ENCODE assay signal across 34 cellular contexts in the genomic region with DNA sequence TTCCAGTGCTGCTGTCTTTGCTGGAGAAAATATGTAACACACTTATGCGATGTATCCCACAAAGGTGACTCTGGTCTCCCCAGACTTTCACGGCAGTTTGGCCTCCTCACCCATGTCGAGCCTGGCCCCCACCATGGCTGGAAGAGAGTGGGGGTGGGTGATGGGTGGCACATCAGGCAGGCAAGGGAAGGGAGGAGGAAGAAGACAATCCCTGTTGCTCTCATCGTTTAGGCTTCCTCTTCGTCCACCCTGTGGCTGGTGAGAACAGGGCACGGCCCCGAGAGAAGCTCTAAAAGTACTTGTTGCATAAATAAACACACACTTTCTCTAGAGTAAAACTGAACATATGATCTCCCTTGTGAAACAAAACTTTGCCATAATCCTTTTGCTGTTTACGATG. TPM values are rescaled to one million over a fixed set of nuclear protein-coding genes. Genes with fewer than 3 reads are reported as not detected.
A peak's percentile ranks its signal among the peaks of the same experiment; 100 is the strongest.
DNase-seq lines count a peak whose midpoint lies in the region; TF ChIP-seq lines count a peak whose summit lies in the region.
"Had no signal": no experiment of that assay in that cellular context is flagged by ENCODE, and none has a peak within 500 bp of the region (broad histone marks: within the 10 kb centered on the region; RNA-seq: fewer than 3 reads in every experiment).

No MANE protein-coding gene starts in this region.

- H3K9me3 Mint-ChIP-seq in T-helper 1 cell treated with Interleukin-12 subunit alpha and Interleukin-12 subunit beta and Interleukin-4 antibody, amounts not matched to agents 30 μg/mL and 1 μg/mL, for 36 hours = no peaks in the 10 kb centered on the region
- H3K9me3 Mint-ChIP-seq: CD4-positive, alpha-beta T cell; CD4-positive, CD25-positive, alpha-beta regulatory T cell; CD8-positive, alpha-beta T cell had no signal

- H3K4me3 Mint-ChIP-seq in T-helper 1 cell treated with Interleukin-12 subunit alpha and Interleukin-12 subunit beta and Interleukin-4 antibody, amounts not matched to agents 30 μg/mL and 1 μg/mL, for 36 hours = no peak overlapping the region
- H3K4me3 Mint-ChIP-seq: B cell; CD14-positive monocyte; CD4-positive, alpha-beta memory T cell; CD4-positive, alpha-beta T cell; CD4-positive, CD25-positive, alpha-beta regulatory T cell; CD8-positive, alpha-beta memory T cell; CD8-positive, alpha-beta T cell had no signal

- no peak for TF ChIP-seq CTCF in esophagus muscularis mucosa (IDR thresholded peaks at IDR 0.05)

- no peaks in the 10 kb centered on the region for H3K27me3 Mint-ChIP-seq in T-helper 1 cell treated with Interleukin-12 subunit alpha and Interleukin-12 subunit beta and Interleukin-4 antibody, amounts not matched to agents 30 μg/mL and 1 μg/mL, for 36 hours (ENCODE audit: low read depth)
- H3K27me3 Mint-ChIP-seq: B cell; CD4-positive, alpha-beta T cell; CD4-positive, CD25-positive, alpha-beta regulatory T cell had no signal

- 68% methylated on average over 8 of the region's 8 CpGs for WGBS in esophagus muscularis mucosa

- H3K27me3 ChIP-seq in esophagus muscularis mucosa = no peaks in the 10 kb centered on the region
- H3K27me3 ChIP-seq: BE2C; BLaER1; BLaER1 treated with 17β-estradiol and CSF1 and Interleukin-3, amounts not matched to agents 10 nM and 100 nM had no signal

- no peaks in the 10 kb centered on the region for H3K4me1 ChIP-seq in esophagus muscularis mucosa
- H3K4me1 ChIP-seq: A549, BE2C, Caco-2 had no signal

- DNase-seq in T-helper 1 cell (no peak), esophagus muscularis mucosa (ENCODE audit: extremely low spot score) (peak; percentile 74), NCI-H1092 treated with DMSO at 0.1 percent for 48 hours (lab: John Stamatoyannopoulos, UW) (no peak)
- DNase-seq: 8988T; ACHN; AML-193; BE2C; C1 segment of cervical spinal cord; Caco-2; Calu3; CD4-positive, alpha-beta memory T cell; CD4-positive, alpha-beta T cell; CD4-positive, CD25-positive, alpha-beta regulatory T cell; CD8-positive, alpha-beta memory T cell; CD8-positive, alpha-beta T cell; COR-L47; DMS 273 treated with DMSO at 0.1 percent for 48 hours; DMS153; DMS53; DMS79; DMS79 treated with DMSO at 0.1 percent for 48 hours; DND-41; EL had no signal

- no peak for TF ChIP-seq EP300 in esophagus muscularis mucosa (IDR thresholded peaks at IDR 0.05)

- no peak for TF ChIP-seq POLR2A in esophagus muscularis mucosa (IDR thresholded peaks at IDR 0.05; ENCODE audit: low read depth)

- H3K36me3 ChIP-seq in esophagus muscularis mucosa = no peaks in the 10 kb centered on the region
- H3K36me3 ChIP-seq: BE2C; BLaER1; BLaER1 treated with 17β-estradiol and CSF1 and Interleukin-3, amounts not matched to agents 10 nM and 100 nM had no signal

- no peak overlapping the region for H3K4me3 ChIP-seq in esophagus muscularis mucosa
- H3K4me3 ChIP-seq: A549; BLaER1; BLaER1 treated with 17β-estradiol and CSF1 and Interleukin-3, amounts not matched to agents 10 nM and 100 nM had no signal

- intact Hi-C loops in esophagus muscularis mucosa (cut with DNase I) = no loop called here

- H3K27ac Mint-ChIP-seq in T-helper 1 cell treated with Interleukin-12 subunit alpha and Interleukin-12 subunit beta and Interleukin-4 antibody, amounts not matched to agents 30 μg/mL and 1 μg/mL, for 36 hours = peak overlapping the region; percentile 11
- H3K27ac Mint-ChIP-seq: B cell; CD14-positive monocyte; CD4-positive, alpha-beta memory T cell; CD4-positive, alpha-beta T cell; CD4-positive, CD25-positive, alpha-beta regulatory T cell; CD8-positive, alpha-beta memory T cell; CD8-positive, alpha-beta T cell had no signal

- no peaks in the 10 kb centered on the region for H3K36me3 Mint-ChIP-seq in T-helper 1 cell treated with Interleukin-12 subunit alpha and Interleukin-12 subunit beta and Interleukin-4 antibody, amounts not matched to agents 30 μg/mL and 1 μg/mL, for 36 hours (ENCODE audit: low read depth)
- H3K36me3 Mint-ChIP-seq: CD14-positive monocyte; CD4-positive, alpha-beta memory T cell; CD4-positive, CD25-positive, alpha-beta regulatory T cell; CD8-positive, alpha-beta memory T cell; CD8-positive, alpha-beta T cell had no signal

- no peak overlapping the region for H3K27ac ChIP-seq in esophagus muscularis mucosa (replicated peaks in 1 of 4)
- H3K27ac ChIP-seq: 22Rv1; A549; BLaER1; BLaER1 treated with 17β-estradiol and CSF1 and Interleukin-3, amounts not matched to agents 10 nM and 100 nM; C4-2B had no signal

- H3K9me3 ChIP-seq in esophagus muscularis mucosa = no peaks in the 10 kb centered on the region
- H3K9me3 ChIP-seq: A549, BE2C, Caco-2 had no signal

- no peaks in the 10 kb centered on the region for H3K4me1 Mint-ChIP-seq in T-helper 1 cell treated with Interleukin-12 subunit alpha and Interleukin-12 subunit beta and Interleukin-4 antibody, amounts not matched to agents 30 μg/mL and 1 μg/mL, for 36 hours (ENCODE audit: low read depth)
- H3K4me1 Mint-ChIP-seq: B cell; CD4-positive, alpha-beta memory T cell; CD4-positive, CD25-positive, alpha-beta regulatory T cell; CD8-positive, alpha-beta memory T cell had no signal

RNA-seq across cellular contexts. Expression of a gene that starts 11.2 kb away (rescaled TPM):
- total RNA-seq in esophagus muscularis mucosa = not detected
- total RNA-seq: A172; A673; B cell; Caco-2; Calu3; CD4-positive, alpha-beta memory T cell; CD4-positive, alpha-beta T cell; CD4-positive, CD25-positive, alpha-beta regulatory T cell; CD8-positive, alpha-beta memory T cell; CD8-positive, alpha-beta T cell; Daoy had no signal
